Comparison of ENCODE assay signal across 27 cellular contexts in genomic region chr9:114471157-114471556, GRCh38.
"Had no signal": no experiment of that assay in that cellular context is flagged by ENCODE, and none has a peak within 500 bp of the region (broad histone marks: within the 10 kb centered on the region; RNA-seq: fewer than 3 reads in every experiment).

No MANE protein-coding gene starts in this region.

- FAIRE-seq: colon, endometrium, endothelial cell of umbilical vein, frontal cortex had no signal

- H3K4me1 ChIP-seq: colonic mucosa, esophagus muscularis mucosa, gastrocnemius medialis, gastroesophageal sphincter, heart left ventricle, heart right ventricle had no signal

- H3K36me3 ChIP-seq: colonic mucosa, esophagus squamous epithelium, gastrocnemius medialis, heart left ventricle, heart right ventricle had no signal

- H3K4me3 ChIP-seq: colonic mucosa, coronary artery, dorsolateral prefrontal cortex, esophagus muscularis mucosa, esophagus squamous epithelium, gastrocnemius medialis, gastroesophageal sphincter, heart left ventricle, heart right ventricle had no signal

- H3K27ac ChIP-seq: colonic mucosa, coronary artery, dorsolateral prefrontal cortex, epithelial cell of prostate, esophagus muscularis mucosa, foreskin keratinocyte, gastrocnemius medialis, gastroesophageal sphincter, heart left ventricle, heart right ventricle had no signal

- H3K9me3 ChIP-seq: colonic mucosa, esophagus squamous epithelium, gastrocnemius medialis had no signal

- ATAC-seq: effector memory CD8-positive, alpha-beta T cell; esophagus mucosa; foreskin keratinocyte; gastrocnemius medialis; gastroesophageal sphincter; heart left ventricle; heart right ventricle had no signal

- H3K27me3 ChIP-seq: colonic mucosa, dorsolateral prefrontal cortex, esophagus muscularis mucosa, esophagus squamous epithelium, foreskin keratinocyte, gastrocnemius medialis, gastroesophageal sphincter had no signal

- DNase-seq: colonic mucosa; cortex of kidney; dermis blood vessel endothelial cell; dorsolateral prefrontal cortex; effector CD4-positive, alpha-beta T cell; effector CD8-positive, alpha-beta T cell; effector memory CD4-positive, alpha-beta T cell; effector memory CD8-positive, alpha-beta T cell; endodermal cell; erythroblast; esophagus squamous epithelium; foreskin fibroblast; foreskin keratinocyte; foreskin melanocyte; gastrocnemius medialis; glutamatergic neuron; heart left ventricle; heart right ventricle had no signal
